In the genomic region with DNA sequence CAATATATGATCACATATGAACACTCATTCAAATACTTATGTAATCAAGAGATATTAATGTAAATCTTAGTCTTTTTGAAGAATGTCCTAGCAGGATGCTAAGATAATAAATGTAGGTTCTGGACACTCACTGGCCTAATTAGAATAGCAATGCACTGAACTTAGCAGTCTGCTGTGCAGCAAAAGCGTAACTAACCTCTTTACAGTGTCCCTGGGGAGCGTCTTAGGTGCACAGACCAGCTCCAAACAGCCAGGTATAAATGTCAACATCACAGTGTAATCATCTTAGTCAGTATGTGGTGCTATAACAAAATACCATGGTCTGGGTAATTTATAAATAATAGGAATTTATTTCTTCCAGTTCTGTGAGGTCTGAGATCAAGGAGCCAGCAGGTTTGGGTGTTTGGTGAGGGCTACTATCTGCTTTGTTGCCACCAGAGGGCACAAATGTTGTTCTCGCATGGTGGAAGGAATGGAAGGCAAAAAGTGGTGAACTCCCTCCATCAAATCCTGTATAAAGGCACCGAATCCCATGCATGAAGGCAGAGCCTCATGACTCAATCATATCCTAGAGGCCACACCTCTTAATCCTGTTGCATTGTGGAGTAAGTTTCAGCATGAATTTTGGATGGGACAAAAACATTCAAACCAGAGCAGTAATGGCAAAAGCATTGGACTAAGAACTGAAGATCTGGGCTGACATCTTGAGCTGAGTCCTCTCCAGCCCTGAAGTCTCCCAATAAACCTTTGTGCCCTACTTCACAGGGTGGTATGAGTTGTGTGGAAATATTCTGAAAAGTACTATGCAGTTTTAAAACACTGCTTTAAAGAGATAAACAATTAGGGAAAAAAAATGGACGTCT, we compare ENCODE assay signal across 8 cellular contexts. TPM values are rescaled to one million over a fixed set of nuclear protein-coding genes. Genes with fewer than 3 reads are reported as not detected.
DNase-seq lines count a peak whose midpoint lies in the region; ATAC-seq, FAIRE-seq and TF ChIP-seq lines count a peak whose summit lies in the region.

No MANE protein-coding gene starts in this region.

- H3K9ac ChIP-seq in DND-41 (ENCODE audit: low read depth, low read length), result no peak overlapping the region

- peak; percentile 27 for DNase-seq in DND-41
- DNase-seq in HT-29 (ENCODE audit: low spot score), result peak; percentile 44
- peak; percentile 36 for DNase-seq in left kidney (ENCODE audit: low read depth, low spot score)
- DNase-seq in activated gamma-delta T cell (lab: John Stamatoyannopoulos, UW), result no peak
- DNase-seq in NCI-H1048 (lab: John Stamatoyannopoulos, UW), result no peak

- ATAC-seq in DND-41 (ENCODE audit: insufficient read depth, low read depth) (peak; percentile 56; the same call in 2 of the 3 replicates), GM21526 (IDR thresholded peaks at IDR 0.05; ENCODE audit: low FRiP score, unreplicated experiment) (no peak), HG02885 (IDR thresholded peaks at IDR 0.05; ENCODE audit: poor library complexity, unreplicated experiment) (no peak)

- no peak overlapping the region for H3K27ac ChIP-seq in DND-41 (ENCODE audit: low read length)

- FAIRE-seq in TTC549 (lab: Jason Lieb, UNC), result peak; percentile 7

- peaks cover 15% of the 10 kb centered on the region; the same call in 1 of the 2 replicates for H3K36me3 ChIP-seq in DND-41 (ENCODE audit: insufficient read depth, low read length)

- no peak overlapping the region for H2AFZ ChIP-seq in DND-41 (ENCODE audit: low read depth, low read length)

- H3K27me3 ChIP-seq in DND-41 (ENCODE audit: insufficient read depth, low read length, poor library complexity), result no peaks in the 10 kb centered on the region

- H3K4me2 ChIP-seq in DND-41 (ENCODE audit: insufficient read depth, low read length), result no peak overlapping the region

- H3K9me3 ChIP-seq in DND-41 (ENCODE audit: insufficient read depth, low read length, severe bottlenecking), result no peaks in the 10 kb centered on the region

- no peaks in the 10 kb centered on the region for H3K4me1 ChIP-seq in DND-41 (ENCODE audit: insufficient read depth, low read length)

- TF ChIP-seq CTCF in DND-41 (IDR thresholded peaks at IDR 0.05; ENCODE audit: borderline replicate concordance, extremely low read depth, low read length, poor library complexity, severe bottlenecking), result peak; percentile 62

- no peaks in the 10 kb centered on the region for H3K79me2 ChIP-seq in DND-41 (ENCODE audit: insufficient read depth, low read length)

- no peak overlapping the region for H3K4me3 ChIP-seq in DND-41 (ENCODE audit: low read depth in 1 of 2, low read length in 2 of 2)

- no peaks in the 10 kb centered on the region for H4K20me1 ChIP-seq in DND-41 (ENCODE audit: insufficient read depth, low read length)

RNA-seq across cellular contexts. Expression of a gene that starts 41.8 kb away (rescaled TPM):
- 22.1 and 22.3 TPM in 2 replicates for total RNA-seq in HT-29 (2014; rRNA removed; shearing (Covaris generic))

Comparison
In these comparisons a context has a peak if more than half of its experiments do, and no peak if none do; other contexts are left out.
1. DNase-seq: peak in DND-41 (single experiment), HT-29 (single experiment) and left kidney (single experiment); none in activated gamma-delta T cell (single experiment) and NCI-H1048 (single experiment).